26 cellular contexts compared by ENCODE assay signal in the genomic region with DNA sequence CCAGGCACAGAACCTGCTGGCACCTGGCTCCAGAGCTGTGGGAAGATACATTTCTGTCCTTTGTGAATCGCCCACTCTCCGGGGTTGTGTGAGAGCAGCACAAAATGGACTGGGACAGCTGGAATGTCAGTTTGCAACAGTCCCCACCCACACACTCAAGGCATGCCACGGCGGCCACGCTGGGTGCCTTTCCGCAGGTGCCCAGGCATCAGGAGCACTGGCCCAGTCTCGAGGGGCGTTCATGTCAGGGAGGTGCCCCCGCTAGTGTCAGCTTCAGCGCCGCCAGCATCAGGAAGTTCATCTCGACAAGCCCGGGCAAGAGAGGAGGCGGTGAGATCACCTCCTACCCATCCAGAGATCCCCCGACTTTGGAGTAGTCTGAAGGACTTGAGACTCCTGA. TPM values are rescaled to one million over a fixed set of nuclear protein-coding genes. Genes with fewer than 3 reads are reported as not detected.
DNase-seq lines count a peak whose midpoint lies in the region; ATAC-seq, FAIRE-seq and TF ChIP-seq lines count a peak whose summit lies in the region.
"Had no signal": no experiment of that assay in that cellular context is flagged by ENCODE, and none has a peak within 500 bp of the region (broad histone marks: within the 10 kb centered on the region; RNA-seq: fewer than 3 reads in every experiment).

No MANE protein-coding gene starts in this region.

- intact Hi-C loops in MCF 10A (cut with micrococcal nuclease), result no loop called here

- peaks cover 10% of the 10 kb centered on the region for H3K27me3 Mint-ChIP-seq in GM23338 (ENCODE audit: insufficient read depth, low read depth, poor library complexity)
- no peaks in the 10 kb centered on the region for H3K27me3 Mint-ChIP-seq in MCF 10A (ENCODE audit: insufficient read depth, unreplicated experiment)
- H3K27me3 Mint-ChIP-seq: activated CD4-positive, alpha-beta T cell treated with anti-CD3 and anti-CD28 coated beads, Interleukin-2, amount 10 ng/mL, durations not matched to agents 7 days and 5 days had no signal

- H3K4me1 Mint-ChIP-seq in GM23338 (peaks cover 21% of the 10 kb centered on the region), MCF 10A (ENCODE audit: insufficient read depth, unreplicated experiment) (peaks cover 22% of the 10 kb centered on the region)
- H3K4me1 Mint-ChIP-seq: activated CD4-positive, alpha-beta T cell treated with anti-CD3 and anti-CD28 coated beads, Interleukin-2, amount 10 ng/mL, durations not matched to agents 7 days and 5 days had no signal

- H3K36me3 Mint-ChIP-seq in GM23338 (ENCODE audit: low read depth) (no peaks in the 10 kb centered on the region), MCF 10A (ENCODE audit: insufficient read depth, unreplicated experiment) (peaks cover 1% of the 10 kb centered on the region)
- H3K36me3 Mint-ChIP-seq: WTC11 had no signal

- H3K4me3 Mint-ChIP-seq in GM23338 (no peak overlapping the region), MCF 10A (ENCODE audit: unreplicated experiment) (peak overlapping the region; percentile 7)
- H3K4me3 Mint-ChIP-seq: activated CD4-positive, alpha-beta T cell treated with anti-CD3 and anti-CD28 coated beads, Interleukin-2, amount 10 ng/mL, durations not matched to agents 7 days and 5 days; activated naive CD4-positive, alpha-beta T cell treated with anti-CD3 and anti-CD28 coated beads for 36 hours; nephron progenitor cell; WTC11 had no signal

- H3K9me2 ChIP-seq in GM23338 (ENCODE audit: insufficient read depth), result no peaks in the 10 kb centered on the region
- no peaks in the 10 kb centered on the region for H3K9me2 ChIP-seq in Karpas-422 (replicated peaks; ENCODE audit: insufficient read depth, low read length)

- no peaks in the 10 kb centered on the region for H3F3A ChIP-seq in GM23338 (replicated peaks; ENCODE audit: low read depth)

- H3K4me2 ChIP-seq in GM23338 (no peak overlapping the region), keratinocyte (ENCODE audit: control insufficient read depth, extremely low read depth, insufficient read depth, low read depth, low read length) (peak overlapping the region; percentile 95), Karpas-422 (ENCODE audit: low read depth, low read length, poor library complexity, severe bottlenecking) (no peak overlapping the region)

- no peaks in the 10 kb centered on the region for H4K20me1 ChIP-seq in GM23338 (replicated peaks; ENCODE audit: insufficient read depth)
- no peaks in the 10 kb centered on the region for H4K20me1 ChIP-seq in keratinocyte (ENCODE audit: control insufficient read depth, extremely low read depth, insufficient read depth, low read length)
- H4K20me1 ChIP-seq in Karpas-422 (ENCODE audit: insufficient read depth, low read depth, low read length), result no peaks in the 10 kb centered on the region

- DNase-seq in GM23338 (ENCODE audit: low spot score), result no peak
- DNase-seq in MCF 10A (ENCODE audit: unreplicated experiment), result peak; percentile 53
- DNase-seq in keratinocyte (ENCODE audit: low read depth, low spot score), result no peak
- no peak for DNase-seq in NCI-H1436 (lab: John Stamatoyannopoulos, UW)
- DNase-seq in Karpas-422, result no peak
- DNase-seq in stimulated activated CD4-positive, alpha-beta T cell treated with anti-CD3 and anti-CD28 coated beads, Interleukin-4, amount 100 ng/mL, for 4 hours, result no peak
- DNase-seq: activated CD4-positive, alpha-beta T cell treated with anti-CD3 and anti-CD28 coated beads, Interleukin-2, amount 10 ng/mL, durations not matched to agents 7 days and 5 days; activated naive CD4-positive, alpha-beta T cell treated with anti-CD3 and anti-CD28 coated beads for 36 hours; adrenal gland; body of pancreas; COR-L47; head of caudate nucleus; NCI-H524; nephron progenitor cell; sigmoid colon; stimulated activated naive CD8-positive, alpha-beta T cell treated with anti-CD3 and anti-CD28 coated beads, Interleukin-15, Interleukin-2, amounts not matched to agents 100 U/mL and 50 U/mL, for 24 hours; tibial artery had no signal

- ATAC-seq in GM23338, result no peak
- ATAC-seq: body of pancreas; Panc1; stimulated activated naive CD8-positive, alpha-beta T cell treated with anti-CD3 and anti-CD28 coated beads, Interleukin-15, Interleukin-2, amounts not matched to agents 100 U/mL and 50 U/mL, for 24 hours; WTC11 had no signal

- H3K9ac ChIP-seq in keratinocyte (ENCODE audit: control insufficient read depth, extremely low read depth, insufficient read depth, low read length) (peak overlapping the region; percentile 82), Karpas-422 (ENCODE audit: low read length) (no peak overlapping the region)
- H3K9ac ChIP-seq: parathyroid adenoma had no signal

- dilution Hi-C loops in keratinocyte (cut with MboI; ENCODE audit: extremely low pct_ligation_motif_present, low sequenced_read_pairs), result no loop called here

- H3K9me3 Mint-ChIP-seq in GM23338 (no peaks in the 10 kb centered on the region), MCF 10A (ENCODE audit: unreplicated experiment) (no peaks in the 10 kb centered on the region)
- H3K9me3 Mint-ChIP-seq: activated CD4-positive, alpha-beta T cell treated with anti-CD3 and anti-CD28 coated beads, Interleukin-2, amount 10 ng/mL, durations not matched to agents 7 days and 5 days; activated naive CD4-positive, alpha-beta T cell treated with anti-CD3 and anti-CD28 coated beads for 36 hours; WTC11 had no signal

- H3K36me3 ChIP-seq in GM23338 (ENCODE audit: insufficient read depth) (no peaks in the 10 kb centered on the region), keratinocyte (ENCODE audit: control insufficient read depth in 2 of 2, extremely low read depth in 1 of 2, insufficient read depth in 2 of 2, low read length in 2 of 2) (peaks cover 2 to 8% of the 10 kb centered on the region in 2 experiments), Karpas-422 (ENCODE audit: insufficient read depth, low read length) (no peaks in the 10 kb centered on the region)
- H3K36me3 ChIP-seq: adrenal gland, sigmoid colon, tibial artery had no signal

- peak overlapping the region; percentile 90 for H2AFZ ChIP-seq in GM23338
- H2AFZ ChIP-seq in keratinocyte (ENCODE audit: control insufficient read depth, low read length), result peak overlapping the region; percentile 76
- no peak overlapping the region for H2AFZ ChIP-seq in Karpas-422 (ENCODE audit: low read length)
- H2AFZ ChIP-seq: parathyroid adenoma had no signal

- H3K27me3 ChIP-seq in GM23338 (ENCODE audit: insufficient read depth) (no peaks in the 10 kb centered on the region), keratinocyte (ENCODE audit: control insufficient read depth, extremely low read depth, insufficient read depth, low read length) (no peaks in the 10 kb centered on the region), Karpas-422 (ENCODE audit: low read length) (no peaks in the 10 kb centered on the region)
- H3K27me3 ChIP-seq: adrenal gland, body of pancreas, sigmoid colon had no signal

- peak; percentile 87 for FAIRE-seq in keratinocyte (lab: Jason Lieb, UNC)

- no peak overlapping the region for H3K27ac ChIP-seq in GM23338 (ENCODE audit: low read depth)
- peak overlapping the region; percentile 92 for H3K27ac ChIP-seq in keratinocyte (ENCODE audit: control insufficient read depth, insufficient read depth, low read length)
- peak overlapping the region in 18 of 21 experiments; percentile 22 to 86 (median 75) for H3K27ac ChIP-seq in skin epidermis
- H3K27ac ChIP-seq in Karpas-422 (ENCODE audit: low read length), result no peak overlapping the region
- H3K27ac ChIP-seq: adrenal gland, body of pancreas, parathyroid adenoma, sigmoid colon, tibial artery had no signal

- BruUV-seq in MCF 10A (replicated peaks; lab: Mats Ljungman, UMichigan), result no TSS peak

- CTCF ChIA-PET in MCF 10A (lab: Yijun Ruan, JAX), result interaction anchor here (0.7 to 26.7 kb wide), 6 partner anchors 16 to 62 kb away, joined by 3 to 598 read pairs (median 12); a partner anchor contains a TSS

- H3K9me3 ChIP-seq in keratinocyte (ENCODE audit: control insufficient read depth, low read depth, low read length) (no peaks in the 10 kb centered on the region), Karpas-422 (ENCODE audit: low read length) (no peaks in the 10 kb centered on the region)
- H3K9me3 ChIP-seq: adrenal gland, body of pancreas, sigmoid colon, tibial artery had no signal

- H3K9me1 ChIP-seq in keratinocyte (ENCODE audit: control insufficient read depth, extremely low read depth, insufficient read depth, low read length), result no peaks in the 10 kb centered on the region

- H3K27ac Mint-ChIP-seq in GM23338, result no peak overlapping the region
- peak overlapping the region; percentile 86 for H3K27ac Mint-ChIP-seq in MCF 10A (ENCODE audit: low read depth, unreplicated experiment)
- H3K27ac Mint-ChIP-seq: activated CD4-positive, alpha-beta T cell treated with anti-CD3 and anti-CD28 coated beads, Interleukin-2, amount 10 ng/mL, durations not matched to agents 7 days and 5 days; activated naive CD4-positive, alpha-beta T cell treated with anti-CD3 and anti-CD28 coated beads for 36 hours; nephron progenitor cell; WTC11 had no signal

- peaks cover 8% of the 10 kb centered on the region for H3K4me1 ChIP-seq in GM23338 (ENCODE audit: insufficient read depth)
- peaks cover 49% of the 10 kb centered on the region for H3K4me1 ChIP-seq in keratinocyte (ENCODE audit: control insufficient read depth, extremely low read depth, insufficient read depth, low read length)
- H3K4me1 ChIP-seq in Karpas-422 (ENCODE audit: low read length), result no peaks in the 10 kb centered on the region
- H3K4me1 ChIP-seq: adrenal gland, body of pancreas, parathyroid adenoma, sigmoid colon had no signal

- H3K4me3 ChIP-seq in GM23338, result no peak overlapping the region
- H3K4me3 ChIP-seq in keratinocyte (ENCODE audit: control insufficient read depth in 2 of 3, extremely low read depth in 1 of 3, insufficient read depth in 2 of 3, low read depth in 1 of 3, low read length in 3 of 3), result peak overlapping the region; percentile 34 to 69 (median 54)
- H3K4me3 ChIP-seq in skin epidermis, result peak overlapping the region; percentile 18 to 40 (median 24)
- H3K4me3 ChIP-seq in Karpas-422 (ENCODE audit: low read length), result no peak overlapping the region
- H3K4me3 ChIP-seq: adrenal gland, body of pancreas, sigmoid colon, tibial artery had no signal

- H3K79me2 ChIP-seq in GM23338 (replicated peaks; ENCODE audit: insufficient read depth), result no peaks in the 10 kb centered on the region
- peaks cover 4% of the 10 kb centered on the region for H3K79me2 ChIP-seq in keratinocyte (ENCODE audit: control insufficient read depth, insufficient read depth, low read length)
- H3K79me2 ChIP-seq in Karpas-422 (ENCODE audit: low read length), result no peaks in the 10 kb centered on the region
- H3K79me2 ChIP-seq: parathyroid adenoma had no signal

- POLR2A ChIA-PET in MCF 10A (lab: Yijun Ruan, JAX), result interaction anchor here (0.5 to 2.2 kb wide), 4 partner anchors 24 to 53 kb away, joined by 3 to 14 read pairs (median 4); no protein-coding TSS in a partner anchor

- TF ChIP-seq CTCF in GM23338 (conservative IDR thresholded peaks at IDR 0.05; ENCODE audit: low read depth in 2 of 2), result no peak
- no peak for TF ChIP-seq CTCF in MCF 10A (IDR thresholded peaks at IDR 0.05; ENCODE audit: unreplicated experiment)
- no peak for TF ChIP-seq CTCF in keratinocyte (optimal IDR thresholded peaks at IDR 0.05 in 1 of 3, IDR thresholded peaks at IDR 0.05 in 1 of 3, conservative IDR thresholded peaks at IDR 0.05 in 1 of 3; ENCODE audit: extremely low read depth in 1 of 3, insufficient read depth in 2 of 3, low read length in 3 of 3)

RNA-seq across cellular contexts. Expression of a gene that starts 2.1 kb away (rescaled TPM):
- 0.07 TPM in 1 of 2 replicates, not detected in the other for total RNA-seq in GM23338 (2014; rRNA removed; shearing (Covaris generic))
- polyA plus RNA-seq in GM23338 (2016; fragmentation: Nextera tagmentation; extraction: Ambion mirVana), result not detected in 2 replicates
- 4.5 and 5.8 TPM in 2 replicates for total RNA-seq in MCF 10A (2022)
- polyA plus RNA-seq in keratinocyte, result 21.2 to 75.2 TPM (median 37.1 TPM) in 3 replicates
- polyA plus RNA-seq in keratinocyte (2011; ENCODE audit: low read depth), result 6.4 TPM
- polyA plus RNA-seq in keratinocyte (2011; cell fraction: cytosol; rRNA removed), result 34.5 and 40.4 TPM in 2 replicates
- 57.7 and 84.9 TPM in 2 replicates for polyA plus RNA-seq in keratinocyte (2011; cell fraction: nucleus; rRNA removed)
- 21.3 and 29.2 TPM in 2 replicates for polyA plus RNA-seq in keratinocyte (2012; ENCODE audit: low replicate concordance)
- 8.5 to 35.0 TPM (median 15.4 TPM) in 3 replicates for polyA minus RNA-seq in keratinocyte
- polyA minus RNA-seq in keratinocyte (2011; cell fraction: cytosol; rRNA and poly(A)+ RNA removed), result 15.9 TPM
- polyA minus RNA-seq in keratinocyte (2011; cell fraction: nucleus; rRNA and poly(A)+ RNA removed), result 12.5 and 15.3 TPM in 2 replicates
- total RNA-seq in Karpas-422 (2014; rRNA removed; shearing (Covaris generic); ENCODE audit: low replicate concordance), result not detected in 2 replicates
- total RNA-seq: activated CD4-positive, alpha-beta T cell treated with anti-CD3 and anti-CD28 coated beads, Interleukin-2, amount 10 ng/mL, durations not matched to agents 7 days and 5 days; activated naive CD4-positive, alpha-beta T cell treated with anti-CD3 and anti-CD28 coated beads for 36 hours; body of pancreas; Daoy; kidney epithelial cell; LHCN-M2; mononuclear cell had no signal
- polyA plus RNA-seq: BJ had no signal

RNA-seq across cellular contexts. Expression of a gene that starts 49.4 kb away (rescaled TPM):
- not detected in 2 replicates for total RNA-seq in GM23338 (2014; rRNA removed; shearing (Covaris generic))
- polyA plus RNA-seq in GM23338 (2016; fragmentation: Nextera tagmentation; extraction: Ambion mirVana) (not detected in 2 replicates), keratinocyte (0.59 to 1.4 TPM (median 0.77 TPM) in 3 replicates)
- not detected in 2 replicates for total RNA-seq in MCF 10A (2022)
- 0.24 TPM for polyA plus RNA-seq in keratinocyte (2011; ENCODE audit: low read depth)
- polyA plus RNA-seq in keratinocyte (2011; cell fraction: cytosol; rRNA removed), result 0.58 and 0.71 TPM in 2 replicates
- polyA plus RNA-seq in keratinocyte (2011; cell fraction: nucleus; rRNA removed), result 1.2 and 1.6 TPM in 2 replicates
- 0.52 and 0.69 TPM in 2 replicates for polyA plus RNA-seq in keratinocyte (2012; ENCODE audit: low replicate concordance)
- 0.38 to 2.1 TPM (median 1.0 TPM) in 3 replicates for polyA minus RNA-seq in keratinocyte
- 1.3 TPM for polyA minus RNA-seq in keratinocyte (2011; cell fraction: cytosol; rRNA and poly(A)+ RNA removed)
- 0.74 and 1.6 TPM in 2 replicates for polyA minus RNA-seq in keratinocyte (2011; cell fraction: nucleus; rRNA and poly(A)+ RNA removed)
- not detected in 2 replicates for total RNA-seq in Karpas-422 (2014; rRNA removed; shearing (Covaris generic); ENCODE audit: low replicate concordance)
- total RNA-seq: activated CD4-positive, alpha-beta T cell treated with anti-CD3 and anti-CD28 coated beads, Interleukin-2, amount 10 ng/mL, durations not matched to agents 7 days and 5 days; activated naive CD4-positive, alpha-beta T cell treated with anti-CD3 and anti-CD28 coated beads for 36 hours; Daoy had no signal
- polyA plus RNA-seq: BJ had no signal

Comparison
In these comparisons a context has a peak if more than half of its experiments do, and no peak if none do; other contexts are left out.
1. H3K27ac ChIP-seq: peak in keratinocyte (single experiment) and skin epidermis (18 of 21); none in GM23338 (single experiment) and Karpas-422 (single experiment).
2. H3K4me3 ChIP-seq: peak in keratinocyte (3 of 3) and skin epidermis (7 of 7); none in GM23338 (single experiment) and Karpas-422 (single experiment).